Comparison of ENCODE assay signal across 26 cellular contexts in genomic region chr3:150374975-150375374, GRCh38.
"Had no signal": no experiment of that assay in that cellular context is flagged by ENCODE, and none has a peak within 500 bp of the region (broad histone marks: within the 10 kb centered on the region; RNA-seq: fewer than 3 reads in every experiment).

No MANE protein-coding gene starts in this region.

- H3K27me3 Mint-ChIP-seq: activated CD4-positive, alpha-beta memory T cell treated with anti-CD3 and anti-CD28 coated beads for 36 hours; activated naive CD8-positive, alpha-beta T cell treated with anti-CD3 and anti-CD28 coated beads for 36 hours; T-cell had no signal

- H3K4me3 ChIP-seq: adrenal gland, breast epithelium had no signal

- DNase-seq: activated CD4-positive, alpha-beta memory T cell treated with anti-CD3 and anti-CD28 coated beads for 36 hours; activated CD4-positive, alpha-beta T cell treated with anti-CD3 and anti-CD28 coated beads, Interleukin-2, amount 10 ng/mL, durations not matched to agents 7 days and 5 days; activated CD4-positive, CD25-positive, alpha-beta regulatory T cell; activated CD8-positive, alpha-beta memory T cell treated with anti-CD3 and anti-CD28 coated beads for 24 hours; activated gamma-delta T cell; activated naive CD4-positive, alpha-beta T cell treated with anti-CD3 and anti-CD28 coated beads for 36 hours; activated naive CD8-positive, alpha-beta T cell treated with anti-CD3 and anti-CD28 coated beads for 36 hours; activated T-cell treated with anti-CD3 and anti-CD28 coated beads, Interleukin-2, amount 50 U/mL, for 4 hours; adrenal gland; anterior cingulate cortex; caudate nucleus; KBM-7; NCI-H1048; NCI-H146; NCI-H187 treated with DMSO at 0.1 percent for 48 hours; NCI-H2081 treated with DMSO at 0.1 percent for 48 hours; NCI-H226; NCI-H526; NCI-H82; OCI-M1; SHP77 treated with DMSO at 0.1 percent for 48 hours; T-cell; T-helper 2 cell had no signal

- H3K27me3 ChIP-seq: adrenal gland, breast epithelium had no signal

- H3K36me3 ChIP-seq: adrenal gland, breast epithelium had no signal

- H3K9me3 ChIP-seq: adrenal gland, breast epithelium had no signal

- H3K4me3 Mint-ChIP-seq: activated CD4-positive, alpha-beta memory T cell treated with anti-CD3 and anti-CD28 coated beads for 36 hours; activated CD4-positive, alpha-beta T cell treated with anti-CD3 and anti-CD28 coated beads, Interleukin-2, amount 10 ng/mL, durations not matched to agents 7 days and 5 days; activated naive CD4-positive, alpha-beta T cell treated with anti-CD3 and anti-CD28 coated beads for 36 hours; activated naive CD8-positive, alpha-beta T cell treated with anti-CD3 and anti-CD28 coated beads for 36 hours; activated T-cell treated with anti-CD3 and anti-CD28 coated beads, Interleukin-2, amount 50 U/mL, for 4 hours; T-cell had no signal

- H3K27ac Mint-ChIP-seq: activated CD4-positive, alpha-beta memory T cell treated with anti-CD3 and anti-CD28 coated beads for 36 hours; activated CD4-positive, alpha-beta T cell treated with anti-CD3 and anti-CD28 coated beads, Interleukin-2, amount 10 ng/mL, durations not matched to agents 7 days and 5 days; activated naive CD4-positive, alpha-beta T cell treated with anti-CD3 and anti-CD28 coated beads for 36 hours; activated naive CD8-positive, alpha-beta T cell treated with anti-CD3 and anti-CD28 coated beads for 36 hours; T-cell had no signal

- H3K36me3 Mint-ChIP-seq: activated CD4-positive, alpha-beta memory T cell treated with anti-CD3 and anti-CD28 coated beads for 36 hours; T-cell had no signal

- H3K27ac ChIP-seq: adrenal gland, breast epithelium, VCaP had no signal

- H3K4me1 ChIP-seq: breast epithelium had no signal

- H3K9me3 Mint-ChIP-seq: activated CD4-positive, alpha-beta memory T cell treated with anti-CD3 and anti-CD28 coated beads for 36 hours; activated CD4-positive, alpha-beta T cell treated with anti-CD3 and anti-CD28 coated beads, Interleukin-2, amount 10 ng/mL, durations not matched to agents 7 days and 5 days; activated naive CD4-positive, alpha-beta T cell treated with anti-CD3 and anti-CD28 coated beads for 36 hours; activated naive CD8-positive, alpha-beta T cell treated with anti-CD3 and anti-CD28 coated beads for 36 hours; activated T-cell treated with anti-CD3 and anti-CD28 coated beads, Interleukin-2, amount 50 U/mL, for 4 hours; T-cell had no signal

- FAIRE-seq: RCC 7860 had no signal
